Comparison of ENCODE assay signal across 8 cellular contexts in the genomic region with DNA sequence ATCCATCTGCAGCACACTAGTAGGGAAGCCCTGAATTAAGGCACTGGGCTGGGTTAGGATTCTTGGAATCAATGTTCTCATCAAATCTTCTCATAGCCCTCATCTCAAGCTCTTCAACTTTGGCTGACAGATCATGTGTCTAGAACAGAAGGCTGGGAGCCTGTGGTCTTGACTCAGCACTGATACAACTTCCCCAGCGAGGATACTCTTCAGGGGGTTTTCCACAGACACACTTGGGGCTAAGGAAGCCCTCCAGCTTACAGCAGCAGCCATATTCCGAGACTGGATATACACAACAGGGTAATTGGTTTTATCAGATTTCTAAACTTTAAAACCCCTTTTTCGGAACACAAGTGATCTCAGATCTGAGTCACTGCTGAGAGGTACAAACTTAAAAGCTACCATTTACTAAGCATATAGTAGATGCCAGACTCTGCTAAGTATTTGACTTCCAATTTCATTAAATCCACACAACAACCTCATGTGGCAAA. TPM values are rescaled to one million over a fixed set of nuclear protein-coding genes. Genes with fewer than 3 reads are reported as not detected.
A peak's percentile ranks its signal among the peaks of the same experiment; 100 is the strongest.
DNase-seq lines count a peak whose midpoint lies in the region; ATAC-seq lines count a peak whose summit lies in the region.

No MANE protein-coding gene starts in this region.

- H3K4ac ChIP-seq in trophoblast cell (ENCODE audit: low read depth, low read length): no peak overlapping the region

- peaks cover 7% of the 10 kb centered on the region for H3K79me1 ChIP-seq in trophoblast cell (ENCODE audit: low read length)

- no peak overlapping the region for H2BK120ac ChIP-seq in trophoblast cell (ENCODE audit: insufficient read depth, low read length, poor library complexity)

- H3K36me3 ChIP-seq in BLaER1 treated with 17β-estradiol and CSF1 and Interleukin-3, amounts not matched to agents 10 nM and 100 nM: no peaks in the 10 kb centered on the region
- no peaks in the 10 kb centered on the region for H3K36me3 ChIP-seq in trophoblast cell (ENCODE audit: control insufficient read depth in 1 of 2, insufficient read depth in 2 of 2, low read length in 2 of 2)

- H2AFZ ChIP-seq in trophoblast cell (ENCODE audit: insufficient read depth, low read length, poor library complexity): no peak overlapping the region

- ATAC-seq in GM18519 (IDR thresholded peaks at IDR 0.05; ENCODE audit: low FRiP score, unreplicated experiment): no peak
- ATAC-seq in HG03097 (IDR thresholded peaks at IDR 0.05; ENCODE audit: low FRiP score, unreplicated experiment): no peak
- ATAC-seq in HG02642 (IDR thresholded peaks at IDR 0.05; ENCODE audit: poor library complexity, unreplicated experiment): no peak

- no peaks in the 10 kb centered on the region for H3K27me3 Mint-ChIP-seq in activated naive CD8-positive, alpha-beta T cell

- H3K4me3 Mint-ChIP-seq in activated naive CD8-positive, alpha-beta T cell: peak overlapping the region; percentile 76

- peaks cover 4 to 36% (median 27%) of the 10 kb centered on the region in 11 experiments; a peak in 19 of 22 replicates for H4K20me1 ChIP-seq in BLaER1 treated with 17β-estradiol and CSF1 and Interleukin-3, amounts not matched to agents 10 nM and 100 nM

- no peak overlapping the region for H2BK5ac ChIP-seq in trophoblast cell (ENCODE audit: low read depth, low read length, poor library complexity)

- no peak overlapping the region for H3K18ac ChIP-seq in trophoblast cell (ENCODE audit: low read length)

- WGBS in trophoblast cell (ENCODE audit: extremely low coverage, insufficient coverage, insufficient read length): no CpG with 5 or more reads among the region's 3 CpGs

- no peaks in the 10 kb centered on the region for H3K9me3 Mint-ChIP-seq in activated naive CD8-positive, alpha-beta T cell (ENCODE audit: low read depth)

- no peak overlapping the region for H2BK12ac ChIP-seq in trophoblast cell (ENCODE audit: low read length)

- no peak overlapping the region for H4K8ac ChIP-seq in trophoblast cell (ENCODE audit: low read depth, low read length)

- peaks cover 4% of the 10 kb centered on the region for H3K79me2 ChIP-seq in trophoblast cell (ENCODE audit: control insufficient read depth, insufficient read depth, low read length, poor library complexity)

- H3K14ac ChIP-seq in trophoblast cell (ENCODE audit: low read length): no peak overlapping the region

- peak overlapping the region in 1 of 11 experiments; percentile 42; a peak in 3 of 22 replicates for H3K9ac ChIP-seq in BLaER1 treated with 17β-estradiol and CSF1 and Interleukin-3, amounts not matched to agents 10 nM and 100 nM
- H3K9ac ChIP-seq in trophoblast cell (ENCODE audit: low read length): no peak overlapping the region

- H4K91ac ChIP-seq in trophoblast cell (ENCODE audit: low read depth, low read length): no peak overlapping the region

- peaks cover 62% of the 10 kb centered on the region for H3K4me1 Mint-ChIP-seq in activated naive CD8-positive, alpha-beta T cell (ENCODE audit: low read depth)

- no peak overlapping the region for H3K23ac ChIP-seq in trophoblast cell (ENCODE audit: low read length)

- peaks cover 0 to 7% (median 0%) of the 10 kb centered on the region in 11 experiments; a peak in 7 of 22 replicates for H3K27me3 ChIP-seq in BLaER1 treated with 17β-estradiol and CSF1 and Interleukin-3, amounts not matched to agents 10 nM and 100 nM
- H3K27me3 ChIP-seq in trophoblast cell (ENCODE audit: insufficient read depth, low read length): peaks cover 4% of the 10 kb centered on the region

- no peak overlapping the region for H3K4me3 ChIP-seq in BLaER1 treated with 17β-estradiol and CSF1 and Interleukin-3, amounts not matched to agents 10 nM and 100 nM
- no peak overlapping the region for H3K4me3 ChIP-seq in trophoblast cell (ENCODE audit: low read depth, low read length)

- no peak overlapping the region for H2AK5ac ChIP-seq in trophoblast cell (ENCODE audit: low read length)

- H3K4me1 ChIP-seq in BLaER1 treated with 17β-estradiol and CSF1 and Interleukin-3, amounts not matched to agents 10 nM and 100 nM: peaks cover 67 to 80% (median 75%) of the 10 kb centered on the region in 10 experiments
- peaks cover 10 to 15% of the 10 kb centered on the region in 2 experiments for H3K4me1 ChIP-seq in trophoblast cell (ENCODE audit: control insufficient read depth in 1 of 2, insufficient read depth in 2 of 2, low read length in 2 of 2)

- H3K4me2 ChIP-seq in BLaER1 treated with 17β-estradiol and CSF1 and Interleukin-3, amounts not matched to agents 10 nM and 100 nM: peak overlapping the region; percentile 83 to 96 (median 94)
- H3K4me2 ChIP-seq in trophoblast cell (ENCODE audit: low read length): no peak overlapping the region

- peak overlapping the region in 10 of 11 experiments; percentile 9 to 95 (median 51); a peak in 17 of 22 replicates for H3K27ac ChIP-seq in BLaER1 treated with 17β-estradiol and CSF1 and Interleukin-3, amounts not matched to agents 10 nM and 100 nM
- H3K27ac ChIP-seq in trophoblast cell (ENCODE audit: low read depth, low read length): no peak overlapping the region

- no peaks in the 10 kb centered on the region for H3K9me3 ChIP-seq in BLaER1 treated with 17β-estradiol and CSF1 and Interleukin-3, amounts not matched to agents 10 nM and 100 nM (replicated peaks in 1 of 11)
- no peaks in the 10 kb centered on the region for H3K9me3 ChIP-seq in trophoblast cell (ENCODE audit: insufficient read depth, low read depth, low read length)

- DNase-seq in NCI-H226 (peak; percentile 71), trophoblast cell (peak; percentile 26 to 28), occipital lobe (lab: John Stamatoyannopoulos, UW) (no peak)

- H3K36me3 Mint-ChIP-seq in activated naive CD8-positive, alpha-beta T cell: no peaks in the 10 kb centered on the region

- H3K27ac Mint-ChIP-seq in activated naive CD8-positive, alpha-beta T cell: peak overlapping the region; percentile 62

- no peak overlapping the region for H4K12ac ChIP-seq in trophoblast cell (ENCODE audit: low read depth, low read length)

RNA-seq across cellular contexts. Expression of a gene that starts 3.5 kb away (rescaled TPM):
- polyA plus RNA-seq in trophoblast cell (2013): 4.6 and 4.8 TPM in 2 replicates
- total RNA-seq in occipital lobe: 12.0 TPM

RNA-seq across cellular contexts. Expression of a gene that starts 37.7 kb away (rescaled TPM):
- 538 and 588 TPM in 2 replicates for polyA plus RNA-seq in trophoblast cell (2013)
- total RNA-seq in occipital lobe: 256 TPM
